In genomic region chr7:112080974-112081373, GRCh38 we compare ENCODE assay signal across 9 cellular contexts.
DNase-seq lines count a peak whose midpoint lies in the region; ATAC-seq and TF ChIP-seq lines count a peak whose summit lies in the region.
"Had no signal": no experiment of that assay in that cellular context is flagged by ENCODE, and none has a peak within 500 bp of the region (broad histone marks: within the 10 kb centered on the region; RNA-seq: fewer than 3 reads in every experiment).

No MANE protein-coding gene starts in this region.

- H3K4me1 ChIP-seq in lung (ENCODE audit: control insufficient read depth in 2 of 2, insufficient read depth in 2 of 2, low read length in 2 of 2): peaks cover 6 to 7% of the 10 kb centered on the region in 2 donors
- peaks cover 6% of the 10 kb centered on the region for H3K4me1 ChIP-seq in ovary (ENCODE audit: insufficient read depth)

- DNase-seq in GM12865 (ENCODE audit: low read depth) (peak; percentile 68), T-helper 17 cell (no peak), lung (ENCODE audit: low spot score) (peak; percentile 39), NCI-H1694 treated with DMSO at 0.1 percent for 48 hours (lab: John Stamatoyannopoulos, UW) (no peak), ovary (no peak), activated T-cell treated with anti-CD3 and anti-CD28 coated beads for 4 hours (no peak)
- no peak for DNase-seq in activated T-cell treated with anti-CD3 and anti-CD28 coated beads, Interleukin-2, amount 50 U/mL, for 48 hours

- no peak overlapping the region for H3K27ac Mint-ChIP-seq in T-helper 17 cell

- H3K9me3 ChIP-seq in T-helper 17 cell (ENCODE audit: control insufficient read depth, low read length, poor library complexity, severe bottlenecking) (no peaks in the 10 kb centered on the region), lung (ENCODE audit: control insufficient read depth in 2 of 2, insufficient read depth in 1 of 2, low read length in 1 of 2) (no peaks in the 10 kb centered on the region), ovary (no peaks in the 10 kb centered on the region)

- H3K27me3 Mint-ChIP-seq in T-helper 17 cell: peaks cover 33% of the 10 kb centered on the region

- intact Hi-C loops in ovary (cut with DNase I): no loop called here

- TF ChIP-seq CTCF in GM12865 (IDR thresholded peaks at IDR 0.05; ENCODE audit: insufficient read depth, low read depth, low read length, missing control alignments): no peak
- no peak for TF ChIP-seq CTCF in lung (IDR thresholded peaks at IDR 0.05; ENCODE audit: control extremely low read depth, extremely low read depth)
- TF ChIP-seq CTCF in ovary (IDR thresholded peaks at IDR 0.05): no peak

- H3K27me3 ChIP-seq in lung (ENCODE audit: control insufficient read depth, insufficient read depth) (no peaks in the 10 kb centered on the region), ovary (no peaks in the 10 kb centered on the region)
- H3K27me3 ChIP-seq: cardiac muscle cell had no signal

- H3K4me1 Mint-ChIP-seq in T-helper 17 cell: peaks cover 6% of the 10 kb centered on the region

- H3K4me3 Mint-ChIP-seq in T-helper 17 cell: no peak overlapping the region

- ATAC-seq in HG02938 (IDR thresholded peaks at IDR 0.05; ENCODE audit: unreplicated experiment) (peak; percentile 29), T-helper 17 cell (peak; percentile 55), lung (ENCODE audit: insufficient read depth, low FRiP score) (peak; percentile 68)

- H3K36me3 ChIP-seq in lung (ENCODE audit: control insufficient read depth in 2 of 2, insufficient read depth in 2 of 2, low read length in 2 of 2) (no peaks in the 10 kb centered on the region), ovary (no peaks in the 10 kb centered on the region)
- H3K36me3 ChIP-seq: cardiac muscle cell had no signal

- WGBS in lung, 2 donors: 15 to 38% methylated on average over 8 of the region's 8 CpGs
- WGBS in ovary, 3 donors: 86 to 93% (median 91%) methylated on average over 8 of the region's 8 CpGs

- H3K4me3 ChIP-seq in GM12865 (ENCODE audit: low read depth, low read length): no peak overlapping the region
- no peak overlapping the region for H3K4me3 ChIP-seq in lung
- H3K4me3 ChIP-seq in ovary: no peak overlapping the region
- H3K4me3 ChIP-seq: cardiac muscle cell had no signal

- TF ChIP-seq EP300 in ovary (IDR thresholded peaks at IDR 0.05): no peak

- H3K36me3 Mint-ChIP-seq in T-helper 17 cell (ENCODE audit: low read depth): no peaks in the 10 kb centered on the region

- no peak for TF ChIP-seq POLR2A in ovary (IDR thresholded peaks at IDR 0.05)

- H3K27ac ChIP-seq in lung (ENCODE audit: low read depth in 1 of 2, low read length in 1 of 2) (peak overlapping the region; percentile 28 to 93), ovary (no peak overlapping the region)
- H3K27ac ChIP-seq: cardiac muscle cell had no signal

Comparison
In these comparisons a context has a peak if more than half of its experiments do, and no peak if none do; other contexts are left out.
1. DNase-seq: peak in GM12865 (single experiment) and lung (single experiment); none in T-helper 17 cell (0 of 3), NCI-H1694 treated with DMSO at 0.1 percent for 48 hours (single experiment), ovary (0 of 5), activated T-cell treated with anti-CD3 and anti-CD28 coated beads for 4 hours (single experiment) and activated T-cell treated with anti-CD3 and anti-CD28 coated beads, Interleukin-2, amount 50 U/mL, for 48 hours (0 of 2).
2. H3K27ac ChIP-seq: peak in lung (2 of 2); none in ovary (0 of 2).
3. Peak in every context shown above with its lines, with median percentiles within 50 percentile points of each other: ATAC-seq.